ENCODE assay signal across 8 cellular contexts in the genomic region with DNA sequence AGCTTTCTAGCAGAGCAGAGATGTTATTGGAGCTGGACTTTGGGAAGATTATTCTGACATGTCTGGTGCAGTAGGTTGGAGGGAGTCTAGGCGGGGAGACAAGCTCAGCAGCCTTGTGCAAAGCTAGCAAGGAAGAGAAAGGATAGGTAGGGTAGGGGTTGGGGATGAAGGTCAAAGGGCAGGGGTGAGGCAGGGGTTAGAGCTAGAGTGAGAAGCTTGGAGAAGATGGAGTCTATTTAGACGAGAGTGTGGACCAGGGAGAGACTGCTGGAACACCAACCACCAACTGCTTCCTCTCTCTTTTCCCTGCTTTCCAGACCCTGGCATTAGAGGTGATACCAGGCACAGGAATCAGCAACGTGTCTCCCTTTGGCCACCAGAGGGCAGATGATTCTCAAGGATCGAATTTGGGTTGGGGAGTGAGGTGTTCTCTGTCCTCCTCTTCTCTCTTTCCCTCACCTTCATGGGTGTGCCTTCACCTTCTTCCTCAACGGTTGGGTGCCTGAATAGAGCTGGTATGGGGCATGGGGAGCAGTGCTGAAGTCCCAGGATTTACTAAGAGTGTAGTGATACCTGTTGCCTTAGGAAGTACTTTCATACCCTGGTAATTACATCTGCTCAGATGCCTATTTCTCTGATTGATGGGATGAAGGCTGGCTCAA. TPM values are rescaled to one million over a fixed set of nuclear protein-coding genes. Genes with fewer than 3 reads are reported as not detected.
A peak's percentile ranks its signal among the peaks of the same experiment; 100 is the strongest.
DNase-seq lines count a peak whose midpoint lies in the region; ATAC-seq and TF ChIP-seq lines count a peak whose summit lies in the region.

No MANE protein-coding gene starts in this region.

- H3K27ac Mint-ChIP-seq in CD14-positive monocyte (peak overlapping the region; percentile 92 to 98 (median 94)), endodermal cell (peak overlapping the region; percentile 71)

- H3K27me3 Mint-ChIP-seq in CD14-positive monocyte (ENCODE audit: low read depth in 3 of 3) (peaks cover 0 to 2% (median 2%) of the 10 kb centered on the region in 3 donors), endodermal cell (ENCODE audit: insufficient read depth) (no peaks in the 10 kb centered on the region)

- peaks cover 0 to 2% (median 0%) of the 10 kb centered on the region in 7 donors for H3K9me3 Mint-ChIP-seq in CD14-positive monocyte
- no peaks in the 10 kb centered on the region for H3K9me3 Mint-ChIP-seq in endodermal cell

- intact Hi-C loops in CD14-positive monocyte (cut with micrococcal nuclease): loop anchor here (2.0 to 5.0 kb wide), 4 partner anchors 35 to 108 kb away; no protein-coding TSS in a partner anchor

- H3K9me3 ChIP-seq in endodermal cell (ENCODE audit: control insufficient read depth, low read length): no peaks in the 10 kb centered on the region

- H3K36me3 Mint-ChIP-seq in CD14-positive monocyte (peaks cover 15 to 24% of the 10 kb centered on the region in 2 donors), endodermal cell (ENCODE audit: low read depth) (no peaks in the 10 kb centered on the region)

- H3K4me3 Mint-ChIP-seq in CD14-positive monocyte (peak overlapping the region; percentile 82 to 88), endodermal cell (no peak overlapping the region)

- H3K27me3 ChIP-seq in endodermal cell (ENCODE audit: control insufficient read depth, insufficient read depth, low read length, poor library complexity, severe bottlenecking): no peaks in the 10 kb centered on the region

- peaks cover 5% of the 10 kb centered on the region for H3K36me3 ChIP-seq in endodermal cell (ENCODE audit: control insufficient read depth, insufficient read depth, low read length)

- no peak overlapping the region for H3K9ac ChIP-seq in endodermal cell (ENCODE audit: extremely low read depth, low read length, poor library complexity, severe bottlenecking)

- H3K4me1 ChIP-seq in endodermal cell (ENCODE audit: control insufficient read depth, insufficient read depth, low read length): no peaks in the 10 kb centered on the region

- 22 to 91% methylated on average over 1 to 5 of the region's 5 CpGs for WGBS in endodermal cell (ENCODE audit: insufficient coverage in 1 of 2, insufficient read length in 1 of 2), 2 experiments

- DNase-seq in CD14-positive monocyte (ENCODE audit: low spot score) (no peak), HuH-7 (ENCODE audit: low spot score) (peak; percentile 73), NOMO-1 treated with DMSO at 0.1 percent for 48 hours (lab: John Stamatoyannopoulos, UW; ENCODE audit: unreplicated experiment) (peak; percentile 54), endodermal cell (peak; percentile 94), midbrain (lab: John Stamatoyannopoulos, UW) (peak; percentile 81)
- peak; percentile 45 for DNase-seq in activated CD8-positive, alpha-beta memory T cell treated with anti-CD3 and anti-CD28 coated beads, Interleukin-2, amount 50 U/mL, for 1 hour (ENCODE audit: extremely low read depth)
- DNase-seq in stimulated activated CD8-positive, alpha-beta memory T cell treated with anti-CD3 and anti-CD28 coated beads, Interleukin-4, amount 100 ng/mL, for 1 hour (ENCODE audit: low read depth in 2 of 2, low spot score in 1 of 2): peak; percentile 46 to 61

- H3K4me1 Mint-ChIP-seq in CD14-positive monocyte: peaks cover 47% of the 10 kb centered on the region
- peaks cover 31% of the 10 kb centered on the region for H3K4me1 Mint-ChIP-seq in endodermal cell

- no peak overlapping the region for H3K27ac ChIP-seq in endodermal cell (ENCODE audit: low read depth, low read length)

- TF ChIP-seq CTCF in CD14-positive monocyte (IDR thresholded peaks at IDR 0.05) (peak; percentile 88), endodermal cell (conservative IDR thresholded peaks at IDR 0.05) (peak; percentile 90)

- ATAC-seq in GM19395 (IDR thresholded peaks at IDR 0.05; ENCODE audit: unreplicated experiment): no peak

- no peak overlapping the region for H3K4me3 ChIP-seq in endodermal cell (ENCODE audit: low read length)

RNA-seq across cellular contexts. Expression of gene MARK2, which starts 1.8 kb away (rescaled TPM):
- polyA plus RNA-seq in CD14-positive monocyte: 10 to 100 TPM; 32.4 to 33.3 TPM
- 10 to 100 TPM; 39.7 to 39.8 TPM for total RNA-seq in endodermal cell
- 26.6 TPM for polyA plus RNA-seq in endodermal cell (2013, experiment 1 of 2)
- 27.3 TPM for polyA plus RNA-seq in endodermal cell (2013, experiment 2 of 2)

RNA-seq across cellular contexts. Expression of gene SPINDOC, which starts 23.9 kb away (rescaled TPM):
- polyA plus RNA-seq in CD14-positive monocyte: under 1 TPM; 0.10 to 0.20 TPM
- total RNA-seq in endodermal cell: 100 to 1,000 TPM in 1 of 2 donors, 10 to 100 TPM in 1; 96.1 to 103 TPM
- polyA plus RNA-seq in endodermal cell (2013, experiment 1 of 2): 59.8 TPM
- 60.2 TPM for polyA plus RNA-seq in endodermal cell (2013, experiment 2 of 2)
